In the genomic region with DNA sequence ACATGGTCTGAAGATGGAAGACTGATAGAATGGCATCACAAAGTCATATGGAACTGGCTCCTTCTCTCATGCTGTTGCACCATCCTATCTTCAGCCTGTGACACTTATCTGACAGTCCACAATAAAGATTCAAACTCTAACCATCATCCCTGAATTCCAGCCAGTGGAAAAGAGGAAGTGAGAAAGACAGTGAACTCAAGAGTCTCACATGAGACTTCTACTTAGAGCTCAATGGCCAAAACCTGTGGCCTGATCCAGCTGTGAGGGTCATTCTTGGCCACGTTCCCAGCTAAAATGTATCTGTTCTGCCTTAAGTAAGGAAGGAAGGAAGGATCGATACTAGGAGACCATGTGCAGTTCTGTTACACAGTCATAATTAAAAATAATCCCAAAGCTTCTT, we compare ENCODE assay signal across 30 cellular contexts.
"Had no signal": no experiment of that assay in that cellular context is flagged by ENCODE, and none has a peak within 500 bp of the region (broad histone marks: within the 10 kb centered on the region; RNA-seq: fewer than 3 reads in every experiment).

No MANE protein-coding gene starts in this region.

- H3K4me3 ChIP-seq: breast epithelium, esophagus muscularis mucosa, heart right ventricle, pancreas, psoas muscle, sigmoid colon, thyroid gland, upper lobe of left lung, vagina had no signal

- H3K4me1 Mint-ChIP-seq: activated CD8-positive, alpha-beta memory T cell treated with anti-CD3 and anti-CD28 coated beads, Interleukin-2, amount 10 ng/mL, durations not matched to agents 7 days and 5 days; activated naive CD4-positive, alpha-beta T cell treated with anti-CD3 and anti-CD28 coated beads, Interleukin-2, amount 50 U/mL, for 24 hours; naive thymus-derived CD8-positive, alpha-beta T cell; stimulated activated effector memory CD8-positive, alpha-beta T cell treated with anti-CD3 and anti-CD28 coated beads, Interleukin-12 subunit alpha, Interleukin-12 subunit beta, amount 100 ng/mL, for 72 hours; stimulated activated naive CD8-positive, alpha-beta T cell treated with anti-CD3 and anti-CD28 coated beads, Interleukin-15, amount 100 ng/mL, for 72 hours had no signal

- DNase-seq: activated CD4-positive, alpha-beta T cell treated with anti-CD3 and anti-CD28 coated beads for 1 hour; activated CD4-positive, alpha-beta T cell treated with anti-CD3 and anti-CD28 coated beads, Interleukin-2, amount 50 U/mL, for 1 hour; activated CD8-positive, alpha-beta memory T cell treated with anti-CD3 and anti-CD28 coated beads, Interleukin-2, amount 10 ng/mL, durations not matched to agents 7 days and 5 days; activated CD8-positive, alpha-beta T cell treated with anti-CD3 and anti-CD28 coated beads, Interleukin-2, amount 10 ng/mL, durations not matched to agents 7 days and 5 days; activated T-cell treated with anti-CD3 and anti-CD28 coated beads, Interleukin-2, amount 50 U/mL, for 48 hours; central memory CD4-positive, alpha-beta T cell; endodermal cell; foreskin keratinocyte; heart right ventricle; naive thymus-derived CD8-positive, alpha-beta T cell; nucleus accumbens; pancreas; psoas muscle; sigmoid colon; small intestine; stimulated activated CD4-positive, alpha-beta T cell treated with anti-CD3 and anti-CD28 coated beads, Interleukin-4, amount 100 ng/mL, for 24 hours; stimulated activated naive CD8-positive, alpha-beta T cell treated with anti-CD3 and anti-CD28 coated beads, Interleukin-15, amount 100 ng/mL, for 72 hours; substantia nigra; T1000; thyroid gland; upper lobe of left lung had no signal

- H3K27ac ChIP-seq: breast epithelium, esophagus muscularis mucosa, foreskin keratinocyte, heart right ventricle, pancreas, psoas muscle, sigmoid colon, thyroid gland, upper lobe of left lung, vagina had no signal

- H3K36me3 ChIP-seq: breast epithelium, esophagus muscularis mucosa, heart right ventricle, pancreas, sigmoid colon, thyroid gland, upper lobe of left lung, vagina had no signal

- ATAC-seq: activated CD8-positive, alpha-beta memory T cell treated with anti-CD3 and anti-CD28 coated beads, Interleukin-2, amount 10 ng/mL, durations not matched to agents 7 days and 5 days; activated CD8-positive, alpha-beta T cell treated with anti-CD3 and anti-CD28 coated beads, Interleukin-2, amount 10 ng/mL, durations not matched to agents 7 days and 5 days; foreskin keratinocyte; heart right ventricle; naive thymus-derived CD8-positive, alpha-beta T cell; pancreas; stimulated activated effector memory CD8-positive, alpha-beta T cell treated with anti-CD3 and anti-CD28 coated beads, Interleukin-12 subunit alpha, Interleukin-12 subunit beta, amount 100 ng/mL, for 72 hours; stimulated activated naive CD8-positive, alpha-beta T cell treated with anti-CD3 and anti-CD28 coated beads, Interleukin-15, amount 100 ng/mL, for 72 hours; WTC11 had no signal

- H3K36me3 Mint-ChIP-seq: activated CD8-positive, alpha-beta memory T cell treated with anti-CD3 and anti-CD28 coated beads, Interleukin-2, amount 10 ng/mL, durations not matched to agents 7 days and 5 days; activated naive CD4-positive, alpha-beta T cell treated with anti-CD3 and anti-CD28 coated beads, Interleukin-2, amount 50 U/mL, for 24 hours; naive thymus-derived CD8-positive, alpha-beta T cell; stimulated activated effector memory CD8-positive, alpha-beta T cell treated with anti-CD3 and anti-CD28 coated beads, Interleukin-12 subunit alpha, Interleukin-12 subunit beta, amount 100 ng/mL, for 72 hours had no signal

- H3K4me3 Mint-ChIP-seq: activated CD8-positive, alpha-beta memory T cell treated with anti-CD3 and anti-CD28 coated beads, Interleukin-2, amount 10 ng/mL, durations not matched to agents 7 days and 5 days; activated CD8-positive, alpha-beta T cell treated with anti-CD3 and anti-CD28 coated beads, Interleukin-2, amount 10 ng/mL, durations not matched to agents 7 days and 5 days; activated naive CD4-positive, alpha-beta T cell treated with anti-CD3 and anti-CD28 coated beads, Interleukin-2, amount 50 U/mL, for 24 hours; dendritic cell treated with granulocyte-macrophage colony-stimulating factor and Interleukin-4, amounts not matched to agents 40 ng/mL and 50 ng/mL, for 4 days; endodermal cell; naive thymus-derived CD8-positive, alpha-beta T cell; neural crest cell; stimulated activated effector memory CD8-positive, alpha-beta T cell treated with anti-CD3 and anti-CD28 coated beads, Interleukin-12 subunit alpha, Interleukin-12 subunit beta, amount 100 ng/mL, for 72 hours; stimulated activated naive CD8-positive, alpha-beta T cell treated with anti-CD3 and anti-CD28 coated beads, Interleukin-15, amount 100 ng/mL, for 72 hours; WTC11 had no signal

- H3K4me1 ChIP-seq: breast epithelium, foreskin keratinocyte, heart right ventricle, pancreas, psoas muscle, sigmoid colon, upper lobe of left lung, vagina had no signal

- H3K9me3 Mint-ChIP-seq: activated T-helper 2 cell treated with anti-CD3 and anti-CD28 coated beads, Interferon-gamma antibody, Interleukin-2, Interleukin-4, amounts not matched to agents 10 μg/mL and 5 μg/mL and 100 μg/mL, durations not matched to agents 14 hours and 24 hours and 36 hours had no signal

- H3K9me3 ChIP-seq: breast epithelium, esophagus muscularis mucosa, heart right ventricle, pancreas, psoas muscle, sigmoid colon, thyroid gland, upper lobe of left lung, vagina had no signal

- H3K27ac Mint-ChIP-seq: activated CD8-positive, alpha-beta memory T cell treated with anti-CD3 and anti-CD28 coated beads, Interleukin-2, amount 10 ng/mL, durations not matched to agents 7 days and 5 days; activated CD8-positive, alpha-beta T cell treated with anti-CD3 and anti-CD28 coated beads, Interleukin-2, amount 10 ng/mL, durations not matched to agents 7 days and 5 days; activated naive CD4-positive, alpha-beta T cell treated with anti-CD3 and anti-CD28 coated beads, Interleukin-2, amount 50 U/mL, for 24 hours; activated T-helper 2 cell treated with anti-CD3 and anti-CD28 coated beads, Interferon-gamma antibody, Interleukin-2, Interleukin-4, amounts not matched to agents 10 μg/mL and 5 μg/mL and 100 μg/mL, durations not matched to agents 14 hours and 24 hours and 36 hours; dendritic cell treated with granulocyte-macrophage colony-stimulating factor and Interleukin-4, amounts not matched to agents 40 ng/mL and 50 ng/mL, for 4 days; endodermal cell; naive thymus-derived CD8-positive, alpha-beta T cell; stimulated activated effector memory CD8-positive, alpha-beta T cell treated with anti-CD3 and anti-CD28 coated beads, Interleukin-12 subunit alpha, Interleukin-12 subunit beta, amount 100 ng/mL, for 72 hours; WTC11 had no signal

- H3K27me3 Mint-ChIP-seq: activated CD8-positive, alpha-beta memory T cell treated with anti-CD3 and anti-CD28 coated beads, Interleukin-2, amount 10 ng/mL, durations not matched to agents 7 days and 5 days; activated naive CD4-positive, alpha-beta T cell treated with anti-CD3 and anti-CD28 coated beads, Interleukin-2, amount 50 U/mL, for 24 hours; dendritic cell treated with granulocyte-macrophage colony-stimulating factor and Interleukin-4, amounts not matched to agents 40 ng/mL and 50 ng/mL, for 4 days; naive thymus-derived CD8-positive, alpha-beta T cell; stimulated activated naive CD8-positive, alpha-beta T cell treated with anti-CD3 and anti-CD28 coated beads, Interleukin-15, amount 100 ng/mL, for 72 hours had no signal

- H3K27me3 ChIP-seq: breast epithelium, esophagus muscularis mucosa, foreskin keratinocyte, heart right ventricle, pancreas, sigmoid colon, thyroid gland, upper lobe of left lung, vagina had no signal
